Comparison of ENCODE assay signal across 9 cellular contexts in genomic region chr2:134282638-134283400, GRCh38. TPM values are rescaled to one million over a fixed set of nuclear protein-coding genes. Genes with fewer than 3 reads are reported as not detected.
DNase-seq lines count a peak whose midpoint lies in the region; ATAC-seq, FAIRE-seq and TF ChIP-seq lines count a peak whose summit lies in the region.
"Had no signal": no experiment of that assay in that cellular context is flagged by ENCODE, and none has a peak within 500 bp of the region (broad histone marks: within the 10 kb centered on the region; RNA-seq: fewer than 3 reads in every experiment).

No MANE protein-coding gene starts in this region.

- H3K4me1 ChIP-seq in OCI-LY3 (ENCODE audit: low read length), result peaks cover 64% of the 10 kb centered on the region
- H3K4me1 ChIP-seq in small intestine (ENCODE audit: control insufficient read depth in 2 of 2, insufficient read depth in 1 of 2, low read depth in 1 of 2, low read length in 1 of 2), result peaks cover 0 to 2% of the 10 kb centered on the region in 2 donors

- no peak for FAIRE-seq in small intestine (lab: Jason Lieb, UNC)

- peaks cover 3% of the 10 kb centered on the region; the same call in 1 of the 2 replicates for H3K79me2 ChIP-seq in OCI-LY3 (ENCODE audit: low read length)

- ATAC-seq in GM18873 (IDR thresholded peaks at IDR 0.05; ENCODE audit: low FRiP score, unreplicated experiment) (peak; percentile 92), HG02852 (IDR thresholded peaks at IDR 0.05; ENCODE audit: unreplicated experiment) (peak; percentile 87)

- H3K27me3 ChIP-seq in OCI-LY3 (ENCODE audit: low read depth, low read length) (peaks cover 36% of the 10 kb centered on the region), small intestine (ENCODE audit: control insufficient read depth in 2 of 2, insufficient read depth in 2 of 2, low read length in 2 of 2) (no peaks in the 10 kb centered on the region), MG63 (no peaks in the 10 kb centered on the region)

- DNase-seq in small intestine, result peak; percentile 46
- DNase-seq in NCI-H2107 (lab: John Stamatoyannopoulos, UW), result no peak
- no peak for DNase-seq in GM03348 (ENCODE audit: low spot score)
- DNase-seq in AG08396 (ENCODE audit: low spot score), result no peak
- no peak for DNase-seq in MG63
- DNase-seq: IMR-90 had no signal

- H3K9ac ChIP-seq in OCI-LY3 (ENCODE audit: low read length), result peak overlapping the region; percentile 32; the same call in 1 of the 2 replicates

- 69 to 90% (median 70%) methylated on average over 4 of the region's 4 CpGs for WGBS in small intestine, 3 donors

- peak overlapping the region; percentile 77 for H3K27ac ChIP-seq in OCI-LY3 (ENCODE audit: low read length)
- peak overlapping the region; percentile 36 to 45 for H3K27ac ChIP-seq in small intestine (ENCODE audit: low read depth in 1 of 2, low read length in 1 of 2)

- peak overlapping the region; percentile 77 for H3K4me2 ChIP-seq in OCI-LY3 (ENCODE audit: low read length)

- H3K4me3 ChIP-seq in OCI-LY3 (ENCODE audit: low read length) (peak overlapping the region; percentile 46), small intestine (ENCODE audit: low read depth in 1 of 2, low read length in 2 of 2) (no peak overlapping the region), MG63 (no peak overlapping the region)

- H3K9me3 ChIP-seq in OCI-LY3 (ENCODE audit: insufficient read depth, low read length), result no peaks in the 10 kb centered on the region
- H3K9me3 ChIP-seq in small intestine (ENCODE audit: control insufficient read depth, low read depth), result no peaks in the 10 kb centered on the region
- no peaks in the 10 kb centered on the region for H3K9me3 ChIP-seq in MG63

- no peak overlapping the region for H2AFZ ChIP-seq in OCI-LY3 (ENCODE audit: low read depth, low read length)

- H4K20me1 ChIP-seq in OCI-LY3 (ENCODE audit: insufficient read depth, low read length), result peaks cover 6% of the 10 kb centered on the region; the same call in 1 of the 2 replicates

- TF ChIP-seq CTCF in OCI-LY3 (IDR thresholded peaks at IDR 0.05; ENCODE audit: low read depth, low read length), result no peak

- H3K36me3 ChIP-seq in OCI-LY3 (replicated peaks; ENCODE audit: low read depth, low read length), result peaks cover 5% of the 10 kb centered on the region
- H3K36me3 ChIP-seq in small intestine (ENCODE audit: control insufficient read depth in 2 of 2, insufficient read depth in 2 of 2, low read length in 2 of 2), result no peaks in the 10 kb centered on the region
- no peaks in the 10 kb centered on the region for H3K36me3 ChIP-seq in MG63

RNA-seq across cellular contexts. Expression of gene MGAT5, which starts 28.9 kb away (rescaled TPM):
- polyA plus RNA-seq in small intestine, result 10 to 100 TPM in 1 of 3 donors, 1 to 10 TPM in 2; 5.6 to 27.4 (median 7.3) TPM
- 7.8 and 11.5 TPM in 2 replicates for total RNA-seq in MG63 (2014; rRNA removed; shearing (Covaris generic); ENCODE audit: low replicate concordance)
